In genomic region chr14:75258803-75259509, GRCh38 we compare ENCODE assay signal across 8 cellular contexts. TPM values are rescaled to one million over a fixed set of nuclear protein-coding genes. Genes with fewer than 3 reads are reported as not detected.
A peak's percentile ranks its signal among the peaks of the same experiment; 100 is the strongest.
DNase-seq lines count a peak whose midpoint lies in the region; ATAC-seq lines count a peak whose summit lies in the region.

No MANE protein-coding gene starts in this region.

- ATAC-seq in GM19395 (IDR thresholded peaks at IDR 0.05; ENCODE audit: unreplicated experiment) (peak; percentile 97), HG03558 (IDR thresholded peaks at IDR 0.05; ENCODE audit: extremely low read depth, unreplicated experiment) (peak; percentile 93), left lobe of liver (peak; percentile 78)

- H3K4me3 ChIP-seq in BLaER1: peak overlapping the region; percentile 67

- H3K4me3 Mint-ChIP-seq in dendritic cell treated with granulocyte-macrophage colony-stimulating factor and Interleukin-4, amounts not matched to agents 40 ng/mL and 50 ng/mL, for 4 days: peak overlapping the region; percentile 79

- peak overlapping the region; percentile 76 for H3K9ac ChIP-seq in BLaER1

- no peaks in the 10 kb centered on the region for H3K9me3 ChIP-seq in BLaER1

- no peaks in the 10 kb centered on the region for H3K9me3 Mint-ChIP-seq in dendritic cell treated with granulocyte-macrophage colony-stimulating factor and Interleukin-4, amounts not matched to agents 40 ng/mL and 50 ng/mL, for 4 days

- no peaks in the 10 kb centered on the region for H4K20me1 ChIP-seq in BLaER1

- no peaks in the 10 kb centered on the region for H3K27me3 Mint-ChIP-seq in dendritic cell treated with granulocyte-macrophage colony-stimulating factor and Interleukin-4, amounts not matched to agents 40 ng/mL and 50 ng/mL, for 4 days

- H3K27ac ChIP-seq in BLaER1: peak overlapping the region; percentile 69

- no peaks in the 10 kb centered on the region for H3K27me3 ChIP-seq in BLaER1

- intact Hi-C loops in dendritic cell treated with granulocyte-macrophage colony-stimulating factor and Interleukin-4, amounts not matched to agents 40 ng/mL and 50 ng/mL, for 4 days (cut with micrococcal nuclease): loop anchor here (1.0 to 5.0 kb wide), 5 partner anchors 15 to 112 kb away; no protein-coding TSS in a partner anchor

- peaks cover 55% of the 10 kb centered on the region for H3K4me1 ChIP-seq in BLaER1

- peaks cover 47% of the 10 kb centered on the region for H3K4me1 Mint-ChIP-seq in dendritic cell treated with granulocyte-macrophage colony-stimulating factor and Interleukin-4, amounts not matched to agents 40 ng/mL and 50 ng/mL, for 4 days (ENCODE audit: low read depth)

- no peaks in the 10 kb centered on the region for H3K36me3 ChIP-seq in BLaER1

- DNase-seq in NCI-H748 (lab: John Stamatoyannopoulos, UW; ENCODE audit: unreplicated experiment) (peak; percentile 100), left lobe of liver (ENCODE audit: low spot score) (peak; percentile 98)
- peak; percentile 99 to 100 for DNase-seq in activated CD4-positive, alpha-beta T cell treated with anti-CD3 and anti-CD28 coated beads, Interleukin-2, amount 50 U/mL, for 4 hours
- peak; percentile 99 for DNase-seq in stimulated activated CD4-positive, alpha-beta T cell treated with anti-CD3 and anti-CD28 coated beads, Interleukin-2, amount 100 ng/mL, for 24 hours

- H3K4me2 ChIP-seq in BLaER1: peak overlapping the region; percentile 93

- H3K36me3 Mint-ChIP-seq in dendritic cell treated with granulocyte-macrophage colony-stimulating factor and Interleukin-4, amounts not matched to agents 40 ng/mL and 50 ng/mL, for 4 days (ENCODE audit: low read depth): no peaks in the 10 kb centered on the region

- peak overlapping the region; percentile 99 for H3K27ac Mint-ChIP-seq in dendritic cell treated with granulocyte-macrophage colony-stimulating factor and Interleukin-4, amounts not matched to agents 40 ng/mL and 50 ng/mL, for 4 days

RNA-seq across cellular contexts. Expression of gene FOS, which starts 19.7 kb away (rescaled TPM):
- 13.1 TPM for total RNA-seq in left lobe of liver

Comparison
In these comparisons a context has a peak if more than half of its experiments do, and no peak if none do; other contexts are left out.
1. Peak in every context shown above with its lines: DNase-seq, ATAC-seq, H3K4me3 ChIP-seq and H3K27ac ChIP-seq.